20 cellular contexts compared by ENCODE assay signal in the genomic region with DNA sequence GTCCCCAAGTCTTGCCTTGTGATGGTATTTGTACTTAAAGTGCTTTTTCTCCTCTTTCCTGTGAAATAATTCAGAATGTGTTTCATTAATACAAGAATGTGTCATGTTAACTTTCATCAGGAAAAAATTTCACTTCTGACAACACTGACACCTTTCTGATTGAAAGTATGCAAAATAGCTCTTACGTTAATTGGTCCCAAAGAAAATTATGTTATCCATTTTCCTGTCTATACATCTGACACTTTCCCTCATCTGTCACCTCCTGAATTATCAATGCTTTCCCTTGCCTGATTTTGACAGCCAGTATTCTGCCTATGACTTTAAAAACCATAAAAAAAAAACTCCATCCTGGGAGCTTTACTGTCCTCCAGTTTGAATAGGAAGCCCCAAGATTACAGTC.
A peak's percentile ranks its signal among the peaks of the same experiment; 100 is the strongest.
DNase-seq lines count a peak whose midpoint lies in the region; TF ChIP-seq lines count a peak whose summit lies in the region.
"Had no signal": no experiment of that assay in that cellular context is flagged by ENCODE, and none has a peak within 500 bp of the region (broad histone marks: within the 10 kb centered on the region; RNA-seq: fewer than 3 reads in every experiment).

No MANE protein-coding gene starts in this region.

- H3K4me2 ChIP-seq in BLaER1 treated with 17β-estradiol and CSF1 and Interleukin-3, amounts not matched to agents 10 nM and 100 nM = peak overlapping the region in 6 of 11 experiments; percentile 6 to 41 (median 20); a peak in 7 of 22 replicates
- H3K4me2 ChIP-seq in Loucy (ENCODE audit: low read depth, low read length, poor library complexity, severe bottlenecking) (peak overlapping the region; percentile 18), SK-N-SH (no peak overlapping the region)
- H3K4me2 ChIP-seq: A549 had no signal

- H3K27ac ChIP-seq in BLaER1 treated with 17β-estradiol and CSF1 and Interleukin-3, amounts not matched to agents 10 nM and 100 nM = no peak overlapping the region
- H3K27ac ChIP-seq in SK-N-SH (ENCODE audit: low read depth in 2 of 2, low read length in 1 of 2) (no peak overlapping the region), A673 (ENCODE audit: low read depth, low read length, poor library complexity, severe bottlenecking) (no peak overlapping the region)
- H3K27ac ChIP-seq: A549, GM23248 had no signal

- no peaks in the 10 kb centered on the region for H3K36me3 ChIP-seq in BLaER1 treated with 17β-estradiol and CSF1 and Interleukin-3, amounts not matched to agents 10 nM and 100 nM
- no peaks in the 10 kb centered on the region for H3K36me3 ChIP-seq in Loucy (ENCODE audit: insufficient read depth, low read length)
- H3K36me3 ChIP-seq in SK-N-SH (replicated peaks in 1 of 2; ENCODE audit: control insufficient read depth in 1 of 2, insufficient read depth in 2 of 2, low read length in 1 of 2) = no peaks in the 10 kb centered on the region
- H3K36me3 ChIP-seq in A673 (ENCODE audit: insufficient read depth, low read length, poor library complexity, severe bottlenecking) = no peaks in the 10 kb centered on the region

- H3K9me3 Mint-ChIP-seq in nephron = no peaks in the 10 kb centered on the region
- H3K9me3 Mint-ChIP-seq: CD4-positive, alpha-beta T cell; CD8-positive, alpha-beta memory T cell had no signal

- no peak overlapping the region for H3K9ac ChIP-seq in BLaER1 treated with 17β-estradiol and CSF1 and Interleukin-3, amounts not matched to agents 10 nM and 100 nM
- H3K9ac ChIP-seq in Loucy (ENCODE audit: low read depth, low read length, poor library complexity, severe bottlenecking) (no peak overlapping the region), SK-N-SH (no peak overlapping the region)
- H3K9ac ChIP-seq: GM23248 had no signal

- H3K27ac Mint-ChIP-seq in nephron = peak overlapping the region in 2 of 3 experiments; percentile 15 to 64
- H3K27ac Mint-ChIP-seq: CD14-positive monocyte; CD4-positive, alpha-beta T cell; CD8-positive, alpha-beta memory T cell had no signal

- intact Hi-C loops in A673 (cut with micrococcal nuclease; ENCODE audit: unreplicated experiment) = no loop called here

- H3F3A ChIP-seq in Loucy (ENCODE audit: low read depth) (no peaks in the 10 kb centered on the region), SK-N-SH (replicated peaks; ENCODE audit: insufficient read depth) (no peaks in the 10 kb centered on the region)

- H3K9me3 ChIP-seq in BLaER1 treated with 17β-estradiol and CSF1 and Interleukin-3, amounts not matched to agents 10 nM and 100 nM (replicated peaks in 1 of 11) = 0 out of 22 replicates have a peak, but pooled peaks cover 0 to 3% (median 0%) of the 10 kb centered on the region in 11 experiments
- H3K9me3 ChIP-seq in Loucy (ENCODE audit: insufficient read depth, low read depth, low read length) (no peaks in the 10 kb centered on the region), SK-N-SH (no peaks in the 10 kb centered on the region), A673 (ENCODE audit: low read depth, low read length, poor library complexity, severe bottlenecking) (no peaks in the 10 kb centered on the region)
- H3K9me3 ChIP-seq: A549 had no signal

- no peaks in the 10 kb centered on the region for H3K27me3 ChIP-seq in BLaER1 treated with 17β-estradiol and CSF1 and Interleukin-3, amounts not matched to agents 10 nM and 100 nM
- H3K27me3 ChIP-seq in Loucy (ENCODE audit: insufficient read depth, low read length, poor library complexity, severe bottlenecking) (no peaks in the 10 kb centered on the region), SK-N-SH (ENCODE audit: insufficient read depth) (no peaks in the 10 kb centered on the region), A673 (replicated peaks; ENCODE audit: insufficient read depth, low read depth, low read length, poor library complexity) (no peaks in the 10 kb centered on the region)

- no peak overlapping the region for H3K4me3 ChIP-seq in BLaER1 treated with 17β-estradiol and CSF1 and Interleukin-3, amounts not matched to agents 10 nM and 100 nM
- H3K4me3 ChIP-seq in Loucy (ENCODE audit: low read length, poor library complexity, severe bottlenecking) = no peak overlapping the region
- H3K4me3 ChIP-seq in SK-N-SH (ENCODE audit: low read depth in 2 of 2, low read length in 1 of 2) = no peak overlapping the region
- H3K4me3 ChIP-seq in A673 (ENCODE audit: low read depth, low read length, poor library complexity, severe bottlenecking) = no peak overlapping the region
- H3K4me3 ChIP-seq: A549, GM12878, GM23248 had no signal

- H3K36me3 Mint-ChIP-seq in nephron (ENCODE audit: low read depth) = no peaks in the 10 kb centered on the region
- H3K36me3 Mint-ChIP-seq: CD14-positive monocyte; CD8-positive, alpha-beta memory T cell had no signal

- no TSS peak for BruUV-seq in A673 (replicated peaks; lab: Mats Ljungman, UMichigan)

- peaks cover 6% of the 10 kb centered on the region for H3K27me3 Mint-ChIP-seq in nephron (ENCODE audit: low read depth)
- H3K27me3 Mint-ChIP-seq: CD4-positive, alpha-beta T cell had no signal

- no peak overlapping the region for H3K4me3 Mint-ChIP-seq in nephron
- H3K4me3 Mint-ChIP-seq: CD14-positive monocyte; CD4-positive, alpha-beta T cell; CD8-positive, alpha-beta memory T cell had no signal

- peaks cover 18% of the 10 kb centered on the region for H3K4me1 Mint-ChIP-seq in nephron
- H3K4me1 Mint-ChIP-seq: CD14-positive monocyte; CD8-positive, alpha-beta memory T cell had no signal

- no peak overlapping the region for H2AFZ ChIP-seq in Loucy (ENCODE audit: low read length)
- no peak overlapping the region for H2AFZ ChIP-seq in SK-N-SH (ENCODE audit: low read depth)
- H2AFZ ChIP-seq: GM23248 had no signal

- no peak for TF ChIP-seq EP300 in SK-N-SH (IDR thresholded peaks at IDR 0.05; ENCODE audit: borderline replicate concordance in 1 of 2, low read depth in 1 of 2, low read length in 1 of 2)

- WGBS in SK-N-SH (ENCODE audit: low lambda C conversion rate) = 26% methylated on average over 1 of the region's 1 CpG

- peaks cover 0 to 14% (median 0%) of the 10 kb centered on the region in 10 experiments; a peak in 7 of 20 replicates for H3K4me1 ChIP-seq in BLaER1 treated with 17β-estradiol and CSF1 and Interleukin-3, amounts not matched to agents 10 nM and 100 nM
- H3K4me1 ChIP-seq in Loucy (ENCODE audit: insufficient read depth, low read length, poor library complexity, severe bottlenecking) = peaks cover 16% of the 10 kb centered on the region
- no peaks in the 10 kb centered on the region for H3K4me1 ChIP-seq in SK-N-SH (ENCODE audit: control insufficient read depth in 1 of 2, insufficient read depth in 2 of 2, low read depth in 1 of 2, low read length in 1 of 2)
- H3K4me1 ChIP-seq in A673 (ENCODE audit: insufficient read depth, low read length, poor library complexity, severe bottlenecking) = no peaks in the 10 kb centered on the region
- H3K4me1 ChIP-seq: A549 had no signal

- H4K20me1 ChIP-seq in BLaER1 treated with 17β-estradiol and CSF1 and Interleukin-3, amounts not matched to agents 10 nM and 100 nM = no peaks in the 10 kb centered on the region
- H4K20me1 ChIP-seq in Loucy (ENCODE audit: insufficient read depth, low read length, poor library complexity, severe bottlenecking) (no peaks in the 10 kb centered on the region), SK-N-SH (ENCODE audit: insufficient read depth) (no peaks in the 10 kb centered on the region)

- DNase-seq in putamen (ENCODE audit: low spot score) (peak; percentile 15), SK-N-SH (no peak), A673 (ENCODE audit: low spot score) (no peak), globus pallidus (ENCODE audit: low spot score) (no peak)
- DNase-seq: 8988T; CD4-positive, alpha-beta T cell; CD8-positive, alpha-beta memory T cell; DMS 273 treated with DMSO at 0.1 percent for 48 hours; DMS79; EL; GDM1; GM23248; H7; HCEC 1CT had no signal

- no peak for TF ChIP-seq CTCF in Loucy (conservative IDR thresholded peaks at IDR 0.05; ENCODE audit: low read length)
- TF ChIP-seq CTCF in nephron (IDR thresholded peaks at IDR 0.05; ENCODE audit: unreplicated experiment in 3 of 3) = no peak
- TF ChIP-seq CTCF in SK-N-SH (IDR thresholded peaks at IDR 0.05) = no peak
- no peak for TF ChIP-seq CTCF in A673 (conservative IDR thresholded peaks at IDR 0.05; ENCODE audit: low read depth, low read length)

- TF ChIP-seq RAD21 in SK-N-SH (IDR thresholded peaks at IDR 0.05; ENCODE audit: low read length) = no peak

- H3K79me2 ChIP-seq in Loucy (ENCODE audit: insufficient read depth, low read length) (no peaks in the 10 kb centered on the region), SK-N-SH (ENCODE audit: insufficient read depth) (no peaks in the 10 kb centered on the region)

- CTCF ChIA-PET in SK-N-SH (lab: Yijun Ruan, JAX) = interaction anchor here (0.8 to 1.0 kb wide), 3 partner anchors 12 to 1221 kb away, joined by 3 read pairs; no protein-coding TSS in a partner anchor
- CTCF ChIA-PET in A673 (lab: Charles Lee) = no interaction called here

- POLR2A ChIA-PET in SK-N-SH (lab: Yijun Ruan, JAX) = interaction anchor here (0.6 kb wide), 1 partner anchor 1631 kb away, joined by 4 read pairs; no protein-coding TSS in a partner anchor
- POLR2A ChIA-PET in A673 (lab: Charles Lee; ENCODE audit: low non-redundant PET) = no interaction called here

- H3K9me2 ChIP-seq in Loucy (replicated peaks; ENCODE audit: low read depth, low read length) = no peaks in the 10 kb centered on the region
- H3K9me2 ChIP-seq in SK-N-SH = no peaks in the 10 kb centered on the region

TF ChIP-seq in SK-N-SH, 30 proteins besides CTCF, POLR2A, EP300 and RAD21:
- TF ChIP-seq POLR2AphosphoS5 (IDR thresholded peaks at IDR 0.05; ENCODE audit: low read depth, low read length) (no peak), FOSL2 (IDR thresholded peaks at IDR 0.05; ENCODE audit: borderline replicate concordance, low read depth) (no peak), SIN3A (IDR thresholded peaks at IDR 0.05; ENCODE audit: borderline replicate concordance, low read depth, low read length) (no peak), NRF1 (IDR thresholded peaks at IDR 0.05; ENCODE audit: low read depth, low read length) (no peak)
- TF ChIP-seq, protein P1, sequence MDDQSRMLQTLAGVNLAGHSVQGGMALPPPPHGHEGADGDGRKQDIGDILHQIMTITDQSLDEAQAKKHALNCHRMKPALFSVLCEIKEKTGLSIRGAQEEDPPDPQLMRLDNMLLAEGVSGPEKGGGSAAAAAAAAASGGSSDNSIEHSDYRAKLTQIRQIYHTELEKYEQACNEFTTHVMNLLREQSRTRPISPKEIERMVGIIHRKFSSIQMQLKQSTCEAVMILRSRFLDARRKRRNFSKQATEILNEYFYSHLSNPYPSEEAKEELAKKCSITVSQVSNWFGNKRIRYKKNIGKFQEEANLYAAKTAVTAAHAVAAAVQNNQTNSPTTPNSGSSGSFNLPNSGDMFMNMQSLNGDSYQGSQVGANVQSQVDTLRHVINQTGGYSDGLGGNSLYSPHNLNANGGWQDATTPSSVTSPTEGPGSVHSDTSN (IDR thresholded peaks at IDR 0.05) = no peak
- TF ChIP-seq, protein P2, sequence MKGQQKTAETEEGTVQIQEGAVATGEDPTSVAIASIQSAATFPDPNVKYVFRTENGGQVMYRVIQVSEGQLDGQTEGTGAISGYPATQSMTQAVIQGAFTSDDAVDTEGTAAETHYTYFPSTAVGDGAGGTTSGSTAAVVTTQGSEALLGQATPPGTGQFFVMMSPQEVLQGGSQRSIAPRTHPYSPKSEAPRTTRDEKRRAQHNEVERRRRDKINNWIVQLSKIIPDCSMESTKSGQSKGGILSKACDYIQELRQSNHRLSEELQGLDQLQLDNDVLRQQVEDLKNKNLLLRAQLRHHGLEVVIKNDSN (IDR thresholded peaks at IDR 0.05; ENCODE audit: borderline replicate concordance, low read depth) = no peak
